Comparison of ENCODE assay signal across 18 cellular contexts in the genomic region with DNA sequence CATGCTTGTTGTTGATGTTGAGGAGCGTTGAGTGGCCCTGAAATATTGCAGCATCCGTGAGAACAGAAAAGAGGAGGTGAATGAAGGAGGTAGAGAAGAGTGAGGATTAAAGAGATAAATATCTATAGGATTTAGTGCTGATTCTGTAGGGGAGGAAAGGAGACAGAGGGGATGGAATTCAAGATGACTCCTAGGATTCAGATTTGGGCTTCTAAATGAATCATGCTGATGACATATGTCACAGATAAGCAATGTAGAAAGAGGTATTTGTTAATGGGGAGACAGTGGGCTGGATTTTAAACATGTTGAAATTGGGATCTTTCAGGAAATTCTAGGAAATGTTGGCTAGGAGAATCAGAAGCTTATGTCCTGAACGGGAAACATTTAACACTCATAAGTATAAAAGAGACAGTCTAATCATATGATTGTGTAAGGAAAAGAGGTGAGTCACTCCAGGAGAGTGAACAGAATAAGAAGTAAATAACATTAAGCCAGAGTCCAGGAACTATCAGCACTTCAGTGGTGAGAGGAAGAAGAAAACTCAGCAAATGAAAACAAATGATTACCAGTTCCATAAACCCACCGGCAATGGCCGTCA. TPM values are rescaled to one million over a fixed set of nuclear protein-coding genes. Genes with fewer than 3 reads are reported as not detected.
DNase-seq lines count a peak whose midpoint lies in the region; ATAC-seq and TF ChIP-seq lines count a peak whose summit lies in the region.
"Had no signal": no experiment of that assay in that cellular context is flagged by ENCODE, and none has a peak within 500 bp of the region (broad histone marks: within the 10 kb centered on the region; RNA-seq: fewer than 3 reads in every experiment).

No MANE protein-coding gene starts in this region.

- no peak overlapping the region for H2BK5ac ChIP-seq in mesenchymal stem cell (ENCODE audit: low read depth, low read length, poor library complexity, severe bottlenecking)

- H3K27ac ChIP-seq in PC-3 (ENCODE audit: low read length) (no peak overlapping the region), mesenchymal stem cell (ENCODE audit: low read length, poor library complexity, severe bottlenecking) (no peak overlapping the region), uterus (no peak overlapping the region)
- H3K27ac ChIP-seq: stomach had no signal

- no peak overlapping the region for H3K14ac ChIP-seq in mesenchymal stem cell (ENCODE audit: low read length in 2 of 2)

- no peaks in the 10 kb centered on the region for H3K79me2 ChIP-seq in PC-3 (ENCODE audit: low read length)

- no peak overlapping the region for H4K8ac ChIP-seq in mesenchymal stem cell (ENCODE audit: low read length)

- H3K4me1 ChIP-seq in PC-3 (ENCODE audit: insufficient read depth, low read length) (peaks cover 11% of the 10 kb centered on the region; the same call in 1 of the 2 replicates), mesenchymal stem cell (ENCODE audit: control insufficient read depth, insufficient read depth, low read depth, low read length) (no peaks in the 10 kb centered on the region), uterus (no peaks in the 10 kb centered on the region)
- H3K4me1 ChIP-seq: stomach had no signal

- H3K36me3 ChIP-seq in PC-3 (ENCODE audit: low read depth, low read length), result no peaks in the 10 kb centered on the region
- H3K36me3 ChIP-seq in mesenchymal stem cell (ENCODE audit: control insufficient read depth in 1 of 2, insufficient read depth in 2 of 2, low read depth in 1 of 2, low read length in 2 of 2), result no peaks in the 10 kb centered on the region
- H3K36me3 ChIP-seq in uterus, result no peaks in the 10 kb centered on the region
- H3K36me3 ChIP-seq: stomach had no signal

- DNase-seq in AG10803 (ENCODE audit: low read depth) (peak; percentile 37), PC-3 (peak; percentile 44), dermis blood vessel endothelial cell (peak; percentile 1), mesenchymal stem cell (peak; percentile 51), uterus (no peak), posterior cingulate gyrus (no peak)
- DNase-seq in activated CD4-positive, alpha-beta T cell treated with anti-CD3 and anti-CD28 coated beads, Interleukin-2, amount 50 U/mL, for 4 hours, result no peak
- DNase-seq: activated CD4-positive, alpha-beta T cell treated with anti-CD3 and anti-CD28 coated beads, Interleukin-2, amount 50 U/mL, for 1 hour; activated naive CD4-positive, alpha-beta T cell treated with anti-CD3 and anti-CD28 coated beads, Interleukin-2, amount 10 ng/mL, durations not matched to agents 7 days and 5 days; activated T-cell treated with anti-CD3 and anti-CD28 coated beads, Interleukin-2, amount 50 U/mL, for 1 hour; central memory CD4-positive, alpha-beta T cell; effector memory CD8-positive, alpha-beta T cell; NCI-H2081; NCI-H69; nephron progenitor cell; stomach had no signal

- no peaks in the 10 kb centered on the region for H3K9me2 ChIP-seq in PC-3 (replicated peaks; ENCODE audit: low read length)

- H3F3A ChIP-seq in PC-3 (ENCODE audit: low read length, unreplicated experiment), result no peaks in the 10 kb centered on the region

- no peak for TF ChIP-seq POLR2A in uterus (IDR thresholded peaks at IDR 0.05)

- 84% methylated on average over 4 of the region's 5 CpGs for WGBS in mesenchymal stem cell

- no peak overlapping the region for H2BK120ac ChIP-seq in mesenchymal stem cell (ENCODE audit: low read depth, low read length)

- H2AFZ ChIP-seq in PC-3 (ENCODE audit: low read length) (peak overlapping the region; percentile 14; the same call in 1 of the 2 replicates), mesenchymal stem cell (ENCODE audit: low read depth, low read length) (no peak overlapping the region)

- H3K18ac ChIP-seq in mesenchymal stem cell (ENCODE audit: low read depth in 1 of 2, low read length in 2 of 2), result no peak overlapping the region

- ATAC-seq in PC-3 (peak; percentile 80), GM18511 (IDR thresholded peaks at IDR 0.05; ENCODE audit: unreplicated experiment) (no peak)
- ATAC-seq: effector memory CD8-positive, alpha-beta T cell had no signal

- CTCF ChIA-PET in PC-3 (lab: Charles Lee), result no interaction called here

- no peak overlapping the region for H3K4ac ChIP-seq in mesenchymal stem cell (ENCODE audit: low read depth in 1 of 2, low read length in 2 of 2)

- POLR2A ChIA-PET in PC-3 (lab: Charles Lee; ENCODE audit: unreplicated experiment), result no interaction called here

- H3K9me3 ChIP-seq in PC-3 (ENCODE audit: low read length), result no peaks in the 10 kb centered on the region
- no peaks in the 10 kb centered on the region for H3K9me3 ChIP-seq in mesenchymal stem cell (ENCODE audit: control insufficient read depth, low read length)
- no peaks in the 10 kb centered on the region for H3K9me3 ChIP-seq in uterus
- H3K9me3 ChIP-seq: stomach had no signal

- no peak overlapping the region for H3K23ac ChIP-seq in mesenchymal stem cell (ENCODE audit: low read length in 2 of 2)

- H2BK12ac ChIP-seq in mesenchymal stem cell (ENCODE audit: low read length in 2 of 2), result no peak overlapping the region

- H3K4me3 ChIP-seq in AG10803 (ENCODE audit: low read length) (no peak overlapping the region), PC-3 (ENCODE audit: low read length) (no peak overlapping the region), mesenchymal stem cell (ENCODE audit: insufficient read depth in 1 of 2, low read depth in 1 of 2, low read length in 2 of 2) (no peak overlapping the region), uterus (no peak overlapping the region)
- H3K4me3 ChIP-seq: stomach had no signal

- H3K4me2 ChIP-seq in PC-3 (ENCODE audit: low read length) (peak overlapping the region; percentile 6), mesenchymal stem cell (ENCODE audit: low read length, poor library complexity, severe bottlenecking) (no peak overlapping the region)

- H3K27me3 ChIP-seq in PC-3 (ENCODE audit: low read length) (no peaks in the 10 kb centered on the region), mesenchymal stem cell (ENCODE audit: control insufficient read depth in 1 of 2, insufficient read depth in 1 of 2, low read length in 2 of 2) (no peaks in the 10 kb centered on the region), uterus (no peaks in the 10 kb centered on the region)
- H3K27me3 ChIP-seq: stomach had no signal

- no peaks in the 10 kb centered on the region for H4K20me1 ChIP-seq in PC-3 (ENCODE audit: low read length)

- H4K91ac ChIP-seq in mesenchymal stem cell (ENCODE audit: low read length), result no peak overlapping the region

- no peaks in the 10 kb centered on the region for H3K79me1 ChIP-seq in mesenchymal stem cell (replicated peaks; ENCODE audit: low read length, poor library complexity, severe bottlenecking)

- H2AK5ac ChIP-seq in mesenchymal stem cell (ENCODE audit: low read length, severe bottlenecking), result no peak overlapping the region

- no peak for TF ChIP-seq CTCF in AG10803 (conservative IDR thresholded peaks at IDR 0.05; ENCODE audit: low read length)
- TF ChIP-seq CTCF in PC-3 (conservative IDR thresholded peaks at IDR 0.05; ENCODE audit: low read depth, low read length), result no peak
- no peak for TF ChIP-seq CTCF in uterus (IDR thresholded peaks at IDR 0.05)

- intact Hi-C loops in PC-3 (cut with micrococcal nuclease), result no loop called here
- intact Hi-C loops in uterus (cut with DNase I; ENCODE audit: low total_unique reads), result no loop called here
- intact Hi-C loops in posterior cingulate gyrus (cut with DNase I), result no loop called here

- H2BK15ac ChIP-seq in mesenchymal stem cell (ENCODE audit: low read depth, poor library complexity, severe bottlenecking), result no peak overlapping the region

- H3K9ac ChIP-seq in PC-3 (ENCODE audit: low read length), result no peak overlapping the region
- no peak overlapping the region for H3K9ac ChIP-seq in mesenchymal stem cell (ENCODE audit: low read length)

- BruUV-seq in PC-3 (replicated peaks; lab: Mats Ljungman, UMichigan), result no TSS peak

RNA-seq across cellular contexts. Expression of a gene that starts 58.1 kb away (rescaled TPM):
- total RNA-seq in PC-3 (2014; rRNA removed) (2.0 and 6.6 TPM in 2 replicates), dermis blood vessel endothelial cell (0.51 TPM in 1 of 2 replicates, not detected in the other), uterus (1 to 10 TPM in 2 of 4 donors, under 1 TPM in 1, not detected in 1; 0.15 to 6.2 (median 1.8) TPM)
- 2.1 TPM for polyA plus RNA-seq in mesenchymal stem cell (2013, experiment 1 of 2)
- 2.8 TPM for polyA plus RNA-seq in mesenchymal stem cell (2013, experiment 2 of 2)
- polyA plus RNA-seq: IgD-negative memory B cell had no signal

Comparison
In these comparisons a context has a peak if more than half of its experiments do, and no peak if none do; other contexts are left out.
1. DNase-seq: peak in AG10803 (single experiment), PC-3 (single experiment), dermis blood vessel endothelial cell (single experiment) and mesenchymal stem cell (single experiment); none in uterus (0 of 2), activated CD4-positive, alpha-beta T cell treated with anti-CD3 and anti-CD28 coated beads, Interleukin-2, amount 50 U/mL, for 4 hours (0 of 2) and posterior cingulate gyrus (0 of 10).